In the genomic region with DNA sequence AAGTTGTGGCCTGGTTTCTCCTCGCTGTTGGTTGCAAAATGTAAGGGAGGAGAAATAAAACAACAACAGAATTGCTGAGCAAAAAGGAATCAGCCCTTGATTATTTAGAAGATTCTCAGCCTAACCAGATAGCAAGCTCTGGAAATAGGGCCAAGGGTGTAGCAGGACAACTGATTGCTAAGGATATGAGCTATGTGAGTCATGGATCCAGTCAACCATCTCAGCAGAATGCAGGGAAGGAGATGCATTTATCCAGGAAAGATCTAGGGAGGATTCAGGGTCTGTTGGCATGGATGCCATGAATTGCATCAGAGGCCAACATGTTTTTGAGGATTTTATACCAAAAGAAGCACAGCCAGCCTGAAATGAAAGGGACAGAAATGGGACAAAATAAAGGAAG, we compare ENCODE assay signal across 21 cellular contexts. TPM values are rescaled to one million over a fixed set of nuclear protein-coding genes. Genes with fewer than 3 reads are reported as not detected.
A peak's percentile ranks its signal among the peaks of the same experiment; 100 is the strongest.
DNase-seq lines count a peak whose midpoint lies in the region; FAIRE-seq and TF ChIP-seq lines count a peak whose summit lies in the region.
"Had no signal": no experiment of that assay in that cellular context is flagged by ENCODE, and none has a peak within 500 bp of the region (broad histone marks: within the 10 kb centered on the region; RNA-seq: fewer than 3 reads in every experiment).

No MANE protein-coding gene starts in this region.

- H3K9me2 ChIP-seq in SK-N-SH, result no peaks in the 10 kb centered on the region

- no peaks in the 10 kb centered on the region for H4K20me1 ChIP-seq in SK-N-SH (ENCODE audit: insufficient read depth)

- no peaks in the 10 kb centered on the region for H3F3A ChIP-seq in SK-N-SH (replicated peaks; ENCODE audit: insufficient read depth)

- TF ChIP-seq CTCF in fibroblast of the aortic adventitia (IDR thresholded peaks at IDR 0.05; ENCODE audit: insufficient read depth, low read length) (no peak), SK-N-SH (IDR thresholded peaks at IDR 0.05) (no peak), kidney (IDR thresholded peaks at IDR 0.05; ENCODE audit: borderline replicate concordance, extremely low read depth, insufficient read depth) (no peak)

- TF ChIP-seq RAD21 in SK-N-SH (IDR thresholded peaks at IDR 0.05; ENCODE audit: low read length), result no peak

- in situ Hi-C loops in ACHN (cut with HindIII; ENCODE audit: low pct_ligation_motif_present, low pct_unique_long_range_greater_than_20kb, low sequenced_read_pairs), result no loop called here

- no peak overlapping the region for H3K9ac ChIP-seq in SK-N-SH
- H3K9ac ChIP-seq in kidney (ENCODE audit: low read length in 2 of 2), result no peak overlapping the region
- H3K9ac ChIP-seq: BLaER1 had no signal

- H3K9me3 ChIP-seq in SK-N-SH (no peaks in the 10 kb centered on the region), kidney (ENCODE audit: control insufficient read depth in 1 of 2, low read length in 2 of 2) (no peaks in the 10 kb centered on the region)
- H3K9me3 ChIP-seq: BLaER1, HAP-1 had no signal

- no peaks in the 10 kb centered on the region for H3K79me2 ChIP-seq in SK-N-SH (ENCODE audit: insufficient read depth)

- H3K27me3 ChIP-seq in SK-N-SH (ENCODE audit: insufficient read depth), result peaks cover 39% of the 10 kb centered on the region; the same call in 1 of the 2 replicates

- H3K36me3 ChIP-seq in SK-N-SH (replicated peaks in 1 of 2; ENCODE audit: control insufficient read depth in 1 of 2, insufficient read depth in 2 of 2, low read length in 1 of 2) (no peaks in the 10 kb centered on the region), kidney (ENCODE audit: control insufficient read depth in 1 of 2, insufficient read depth in 2 of 2, low read length in 2 of 2) (no peaks in the 10 kb centered on the region)
- H3K36me3 ChIP-seq: BLaER1, HAP-1 had no signal

- intact Hi-C loops in kidney (cut with DNase I), result no loop called here

- H3K27ac ChIP-seq in SK-N-SH (ENCODE audit: low read depth in 2 of 2, low read length in 1 of 2) (no peak overlapping the region), kidney (ENCODE audit: low read depth in 2 of 2, low read length in 2 of 2) (no peak overlapping the region)
- H3K27ac ChIP-seq: 22Rv1, BLaER1 had no signal

- DNase-seq in ACHN, result peak; percentile 39
- peak; percentile 28 for DNase-seq in RCC 7860 (ENCODE audit: low spot score)
- DNase-seq in fibroblast of the aortic adventitia (ENCODE audit: low read depth), result peak; percentile 1
- peak; percentile 67 for DNase-seq in renal cortical epithelial cell (ENCODE audit: low read depth)
- DNase-seq in SK-N-SH, result no peak
- DNase-seq in NCI-H128 (lab: John Stamatoyannopoulos, UW; ENCODE audit: unreplicated experiment), result no peak
- DNase-seq in kidney, result no peak
- DNase-seq: AML-193; Calu3; CD8-positive, alpha-beta memory T cell; DMS 273 treated with DMSO at 0.1 percent for 48 hours had no signal

- no peak overlapping the region for H3K4me2 ChIP-seq in SK-N-SH
- H3K4me2 ChIP-seq: BLaER1 had no signal

- FAIRE-seq in RCC 7860 (lab: Jason Lieb, UNC) (peak; percentile 83), kidney (lab: Jason Lieb, UNC) (no peak)
- FAIRE-seq: GM12891, H1 had no signal

- TF ChIP-seq EP300 in SK-N-SH (IDR thresholded peaks at IDR 0.05; ENCODE audit: borderline replicate concordance in 1 of 2, low read depth in 1 of 2, low read length in 1 of 2), result no peak

- 0% methylated on average over 1 of the region's 1 CpG for WGBS in SK-N-SH (ENCODE audit: low lambda C conversion rate)

- POLR2A ChIA-PET in SK-N-SH (lab: Yijun Ruan, JAX), result no interaction called here

- H3K4me3 ChIP-seq in fibroblast of the aortic adventitia (ENCODE audit: low read depth, low read length) (no peak overlapping the region), SK-N-SH (ENCODE audit: low read depth in 2 of 2, low read length in 1 of 2) (no peak overlapping the region), kidney (ENCODE audit: low read length in 2 of 2) (no peak overlapping the region)
- H3K4me3 ChIP-seq: BLaER1, HAP-1 had no signal

- H2AFZ ChIP-seq in SK-N-SH (ENCODE audit: low read depth), result no peak overlapping the region

- CTCF ChIA-PET in SK-N-SH (lab: Yijun Ruan, JAX), result no interaction called here

- no peaks in the 10 kb centered on the region for H3K4me1 ChIP-seq in SK-N-SH (ENCODE audit: control insufficient read depth in 1 of 2, insufficient read depth in 2 of 2, low read depth in 1 of 2, low read length in 1 of 2)
- H3K4me1 ChIP-seq in kidney (ENCODE audit: control insufficient read depth in 1 of 2, insufficient read depth in 1 of 2, low read depth in 1 of 2, low read length in 2 of 2), result no peaks in the 10 kb centered on the region
- H3K4me1 ChIP-seq: BLaER1, HAP-1 had no signal

TF ChIP-seq in SK-N-SH, 30 proteins besides CTCF, POLR2A, EP300 and RAD21:
- TF ChIP-seq CHD2 (IDR thresholded peaks at IDR 0.05; ENCODE audit: low read length, partially characterized antibody), result no peak
- TF ChIP-seq MXI1 (IDR thresholded peaks at IDR 0.05; ENCODE audit: low read depth, low read length), result no peak
- TF ChIP-seq GATA2 (CRISPR knock-in tag; IDR thresholded peaks at IDR 0.05), result no peak
- TF ChIP-seq MEF2A (IDR thresholded peaks at IDR 0.05; ENCODE audit: borderline replicate concordance, low read depth), result no peak
- no peak for TF ChIP-seq GABPA (IDR thresholded peaks at IDR 0.05; ENCODE audit: low read depth)
- TF ChIP-seq NRF1 (IDR thresholded peaks at IDR 0.05; ENCODE audit: low read depth, low read length), result no peak

RNA-seq across cellular contexts. Expression of a gene that starts 2.2 kb away (rescaled TPM):
- not detected in 2 replicates for total RNA-seq in fibroblast of the aortic adventitia (ENCODE audit: low replicate concordance)
- total RNA-seq in renal cortical epithelial cell, result not detected in 2 replicates
- not detected in 2 replicates for polyA plus RNA-seq in SK-N-SH (2012; rRNA removed)
- not detected in 2 replicates for polyA plus RNA-seq in SK-N-SH (2012; cell fraction: cytosol; rRNA removed)
- polyA plus RNA-seq in SK-N-SH (2012; cell fraction: nucleus; rRNA removed), result not detected in 2 replicates
- total RNA-seq in kidney, result not detected
- polyA plus RNA-seq in kidney (ENCODE audit: insufficient read depth, low read depth, low replicate concordance), result not detected
- total RNA-seq: A673; Calu3; CD8-positive, alpha-beta memory T cell; Daoy; G401; H1; HT1080 had no signal
- polyA plus RNA-seq: CD8-positive, alpha-beta memory T cell; H1; IgD-negative memory B cell had no signal

RNA-seq across cellular contexts. Expression of a gene that starts 27.1 kb away (rescaled TPM):
- 7.9 and 26.5 TPM in 2 replicates for total RNA-seq in fibroblast of the aortic adventitia (ENCODE audit: low replicate concordance)
- total RNA-seq in renal cortical epithelial cell, result 13.7 and 14.8 TPM in 2 replicates
- 73.7 and 73.9 TPM in 2 replicates for polyA plus RNA-seq in SK-N-SH (2012; rRNA removed)
- polyA plus RNA-seq in SK-N-SH (2012; cell fraction: cytosol; rRNA removed), result 25.5 and 32.5 TPM in 2 replicates
- 519 and 855 TPM in 2 replicates for polyA plus RNA-seq in SK-N-SH (2012; cell fraction: nucleus; rRNA removed)
- total RNA-seq in kidney, result 15.2 TPM
- 13.1 TPM for polyA plus RNA-seq in kidney (ENCODE audit: insufficient read depth, low read depth, low replicate concordance)

RNA-seq across cellular contexts. Expression of a gene that starts 59.0 kb away (rescaled TPM):
- total RNA-seq in fibroblast of the aortic adventitia (ENCODE audit: low replicate concordance) (not detected in 2 replicates), renal cortical epithelial cell (not detected in 2 replicates), kidney (not detected)
- polyA plus RNA-seq in SK-N-SH (2012; rRNA removed) (not detected in 2 replicates), kidney (ENCODE audit: insufficient read depth, low read depth, low replicate concordance) (not detected)
- polyA plus RNA-seq in SK-N-SH (2012; cell fraction: cytosol; rRNA removed), result not detected in 2 replicates
- polyA plus RNA-seq in SK-N-SH (2012; cell fraction: nucleus; rRNA removed), result not detected in 2 replicates
- total RNA-seq: A673; Calu3; CD8-positive, alpha-beta memory T cell; Daoy; G401; H1; HT1080 had no signal
- polyA plus RNA-seq: CD8-positive, alpha-beta memory T cell; H1; IgD-negative memory B cell had no signal

Comparison
In these comparisons a context has a peak if more than half of its experiments do, and no peak if none do; other contexts are left out.
1. DNase-seq: peak in ACHN (single experiment), RCC 7860 (single experiment), fibroblast of the aortic adventitia (single experiment) and renal cortical epithelial cell (single experiment); none in SK-N-SH (single experiment), NCI-H128 (single experiment) and kidney (single experiment).